ENCODE assay signal across 8 cellular contexts in the genomic region with DNA sequence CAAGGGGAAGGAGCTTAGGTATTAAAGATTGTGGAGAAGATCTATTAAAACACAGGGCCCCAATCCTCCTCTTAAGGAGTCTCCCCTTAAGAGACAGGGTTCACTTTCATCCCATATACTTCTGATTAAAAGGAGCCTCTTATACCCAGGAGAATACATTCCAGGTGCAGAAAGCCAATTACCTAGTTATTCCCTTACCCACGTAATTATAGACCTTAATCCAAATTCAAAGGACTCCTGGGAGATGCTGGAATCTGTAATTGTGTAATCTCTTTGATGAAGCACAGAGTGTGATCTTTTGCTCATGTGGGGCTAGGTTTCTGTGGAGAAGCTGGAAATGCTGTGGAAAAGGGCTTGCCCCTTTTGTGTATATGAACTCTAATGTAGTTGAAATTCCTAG. TPM values are rescaled to one million over a fixed set of nuclear protein-coding genes. Genes with fewer than 3 reads are reported as not detected.
DNase-seq lines count a peak whose midpoint lies in the region; ATAC-seq and TF ChIP-seq lines count a peak whose summit lies in the region.

No MANE protein-coding gene starts in this region.

- CTCF ChIA-PET in CD4-positive, alpha-beta T cell (lab: Charles Lee), result interaction anchor here (0.6 to 2.7 kb wide), 7 partner anchors 127 to 394 kb away, joined by 3 to 19 read pairs (median 8); partner anchors contain the start of genes GAR1, MCUB and PLA2G12A
- CTCF ChIA-PET in IMR-90 (lab: Yijun Ruan, JAX), result interaction anchor here (1.2 kb wide), 1 partner anchor 72 kb away, joined by 3 read pairs; no protein-coding TSS in a partner anchor

- peaks cover 3 to 35% of the 10 kb centered on the region in 2 experiments; a peak in 2 of 4 replicates for H3K79me1 ChIP-seq in IMR-90 (ENCODE audit: low read depth in 1 of 2, low read length in 2 of 2)

- no peak overlapping the region for H2AK5ac ChIP-seq in IMR-90 (ENCODE audit: low read depth, low read length)

- H2BK15ac ChIP-seq in IMR-90 (ENCODE audit: low read depth, low read length), result no peak overlapping the region

- no peak overlapping the region for H4K91ac ChIP-seq in IMR-90 (ENCODE audit: insufficient read depth, low read depth, low read length)

- in situ Hi-C loops in IMR-90 (cut with MboI; ENCODE audit: low sequenced_read_pairs), result loop anchor here (10.0 kb wide), 1 partner anchor 293 kb away; no protein-coding TSS in a partner anchor

- no peaks in the 10 kb centered on the region for H3K9me3 Mint-ChIP-seq in CD4-positive, alpha-beta T cell
- no peaks in the 10 kb centered on the region for H3K9me3 Mint-ChIP-seq in natural killer cell

- H2BK5ac ChIP-seq in IMR-90 (ENCODE audit: low read depth, low read length, poor library complexity, severe bottlenecking), result peak overlapping the region; percentile 3

- WGBS in IMR-90 (ENCODE audit: extremely low coverage in 2 of 2, insufficient read length in 1 of 2), 2 experiments, result no CpG with 5 or more reads among the region's 1 CpG

- no peaks in the 10 kb centered on the region for H3K9me3 ChIP-seq in CD4-positive, alpha-beta T cell (ENCODE audit: control insufficient read depth, low read length)
- H3K9me3 ChIP-seq in IMR-90 (ENCODE audit: control insufficient read depth, insufficient read depth, low read length) (no peaks in the 10 kb centered on the region), breast epithelium (no peaks in the 10 kb centered on the region), mucosa of descending colon (no peaks in the 10 kb centered on the region)

- peaks cover 16% of the 10 kb centered on the region for H3K36me3 Mint-ChIP-seq in CD4-positive, alpha-beta T cell (ENCODE audit: low read depth)
- H3K36me3 Mint-ChIP-seq in natural killer cell, result no peaks in the 10 kb centered on the region

- H3K4ac ChIP-seq in IMR-90 (ENCODE audit: low read depth, low read length), result peak overlapping the region; percentile 32; the same call in 1 of the 2 replicates

- H3K27ac Mint-ChIP-seq in CD4-positive, alpha-beta T cell, result peak overlapping the region; percentile 95
- H3K27ac Mint-ChIP-seq in natural killer cell, result peak overlapping the region; percentile 87

- DNase-seq in CD4-positive, alpha-beta T cell, result no peak
- DNase-seq in IMR-90 (no peak), breast epithelium (ENCODE audit: low spot score in 2 of 2) (no peak), natural killer cell (no peak), cortex of kidney (lab: John Stamatoyannopoulos, UW) (no peak), mucosa of descending colon (no peak), superior temporal gyrus (ENCODE audit: extremely low spot score) (no peak)

- H3K27ac ChIP-seq in CD4-positive, alpha-beta T cell (ENCODE audit: low read depth, low read length), result no peak overlapping the region
- H3K27ac ChIP-seq in IMR-90 (ENCODE audit: insufficient read depth, low read length) (no peak overlapping the region), breast epithelium (peak overlapping the region; percentile 94 to 97)

- peaks cover 3% of the 10 kb centered on the region for H3K4me1 ChIP-seq in IMR-90 (ENCODE audit: control insufficient read depth, insufficient read depth, low read length)
- H3K4me1 ChIP-seq in breast epithelium, result peaks cover 0 to 8% of the 10 kb centered on the region in 2 donors
- H3K4me1 ChIP-seq in mucosa of descending colon (ENCODE audit: low read depth), result peaks cover 27% of the 10 kb centered on the region

- ATAC-seq in CD4-positive, alpha-beta T cell (ENCODE audit: poor library complexity), result no peak
- no peak for ATAC-seq in IMR-90 (ENCODE audit: low read depth)
- no peak for ATAC-seq in natural killer cell
- no peak for ATAC-seq in mucosa of descending colon
- ATAC-seq in HG03432 (IDR thresholded peaks at IDR 0.05; ENCODE audit: unreplicated experiment), result no peak

- no peaks in the 10 kb centered on the region for H3K27me3 ChIP-seq in CD4-positive, alpha-beta T cell (ENCODE audit: control insufficient read depth, insufficient read depth, low read length)
- no peaks in the 10 kb centered on the region for H3K27me3 ChIP-seq in IMR-90 (ENCODE audit: control insufficient read depth, insufficient read depth, low read length)
- H3K27me3 ChIP-seq in breast epithelium, result no peaks in the 10 kb centered on the region

- dilution Hi-C loops in IMR-90 (cut with HindIII; ENCODE audit: low sequenced_read_pairs, unreplicated experiment), result no loop called here

- no peak overlapping the region for H3K18ac ChIP-seq in IMR-90 (ENCODE audit: low read depth, low read length)

- no peaks in the 10 kb centered on the region; the same call in 1 of the 2 replicates for H3K36me3 ChIP-seq in IMR-90 (ENCODE audit: control insufficient read depth, insufficient read depth, low read length)
- no peaks in the 10 kb centered on the region for H3K36me3 ChIP-seq in breast epithelium
- no peaks in the 10 kb centered on the region for H3K36me3 ChIP-seq in mucosa of descending colon (ENCODE audit: low read depth)

- no peak overlapping the region; a peak in 1 of 4 replicates for H4K8ac ChIP-seq in IMR-90 (ENCODE audit: low read depth in 2 of 2, low read length in 2 of 2)

- intact Hi-C loops in CD4-positive, alpha-beta T cell (cut with DNase I, micrococcal nuclease), result loop anchor here (2.0 to 5.0 kb wide), 7 partner anchors 129 to 810 kb away; partner anchors contain the start of genes MCUB (in 2 of the 2), CASP6 (in 1 of the 2) and RPL34 (in 1 of the 2)
- intact Hi-C loops in IMR-90 (cut with micrococcal nuclease) (loop anchor here (2.0 to 5.0 kb wide), 3 partner anchors 41 to 300 kb away; partner anchors contain the start of genes MCUB and PLA2G12A), breast epithelium (cut with DNase I; ENCODE audit: low total_unique reads) (no loop called here), natural killer cell (cut with micrococcal nuclease) (loop anchor here (2.0 to 10.0 kb wide), 5 partner anchors 130 to 1083 kb away; partner anchors contain the start of genes ELOVL6, GAR1 and MCUB), mucosa of descending colon (cut with DNase I, micrococcal nuclease) (no loop called here)

- peaks cover 10% of the 10 kb centered on the region for H3K9me1 ChIP-seq in IMR-90 (ENCODE audit: insufficient read depth, low read length)

- H3K9ac ChIP-seq in IMR-90 (ENCODE audit: low read depth, low read length), result 0 out of 2 replicates have a peak overlapping the region, but pooled peaks have one; percentile 14

- no peak overlapping the region; the same call in 1 of the 2 replicates for H3K56ac ChIP-seq in IMR-90 (ENCODE audit: extremely low read depth, insufficient read depth, low read length)

- no peak overlapping the region; the same call in 1 of the 2 replicates for H3K14ac ChIP-seq in IMR-90 (replicated peaks; ENCODE audit: low read depth, low read length)

- H3K23ac ChIP-seq in IMR-90 (ENCODE audit: low read depth, low read length), result 0 out of 2 replicates have a peak overlapping the region, but pooled peaks have one; percentile 14

- no peak overlapping the region for H4K5ac ChIP-seq in IMR-90 (ENCODE audit: low read depth, low read length)

- BruUV-seq in IMR-90 (replicated peaks; lab: Mats Ljungman, UMichigan), result TSS peak; percentile 24

- H2AFZ ChIP-seq in IMR-90 (replicated peaks; ENCODE audit: low read length, poor library complexity), result no peak overlapping the region

- no peak for TF ChIP-seq POLR2A in IMR-90 (IDR thresholded peaks at IDR 0.05; ENCODE audit: low read depth, low read length)
- TF ChIP-seq POLR2A in breast epithelium (IDR thresholded peaks at IDR 0.05), result no peak

- POLR2A ChIA-PET in CD4-positive, alpha-beta T cell (lab: Charles Lee), result interaction anchor here (4.4 kb wide), 1 partner anchor 128 kb away, joined by 48 read pairs; the partner anchor contains the start of gene MCUB
- POLR2A ChIA-PET in IMR-90 (lab: Charles Lee; ENCODE audit: unreplicated experiment), result no interaction called here

- H3K4me1 Mint-ChIP-seq in CD4-positive, alpha-beta T cell (ENCODE audit: low read depth), result peaks cover 46% of the 10 kb centered on the region
- H3K4me1 Mint-ChIP-seq in natural killer cell, result peaks cover 36 to 44% of the 10 kb centered on the region in 2 donors

- H2BK120ac ChIP-seq in IMR-90 (ENCODE audit: low read depth, low read length), result no peak overlapping the region

- H2AK9ac ChIP-seq in IMR-90 (replicated peaks; ENCODE audit: low read depth, low read length, poor library complexity), result no peak overlapping the region

- H3K4me3 ChIP-seq in IMR-90 (ENCODE audit: insufficient read depth, low read depth, low read length), result no peak overlapping the region
- peak overlapping the region in 1 of 3 donors; percentile 98 for H3K4me3 ChIP-seq in breast epithelium
- H3K4me3 ChIP-seq in mucosa of descending colon, result no peak overlapping the region

- H4K20me1 ChIP-seq in IMR-90 (ENCODE audit: insufficient read depth, low read length), result peaks cover 29% of the 10 kb centered on the region

- TF ChIP-seq RAD21 in IMR-90 (IDR thresholded peaks at IDR 0.05; ENCODE audit: low read length), result no peak

- H2BK20ac ChIP-seq in IMR-90 (ENCODE audit: low read depth, low read length), result no peak overlapping the region

- H3K4me2 ChIP-seq in IMR-90 (ENCODE audit: low read depth, low read length), result peak overlapping the region; percentile 92; the same call in 1 of the 2 replicates

- H3K27me3 Mint-ChIP-seq in CD4-positive, alpha-beta T cell, result no peaks in the 10 kb centered on the region
- no peaks in the 10 kb centered on the region for H3K27me3 Mint-ChIP-seq in natural killer cell (ENCODE audit: low read depth in 2 of 2)

- no peak for TF ChIP-seq CTCF in CD4-positive, alpha-beta T cell (IDR thresholded peaks at IDR 0.05)
- TF ChIP-seq CTCF in IMR-90 (conservative IDR thresholded peaks at IDR 0.05; ENCODE audit: low read depth, low read length), result no peak
- no peak for TF ChIP-seq CTCF in breast epithelium (IDR thresholded peaks at IDR 0.05)
- no peak for TF ChIP-seq CTCF in natural killer cell (IDR thresholded peaks at IDR 0.05)
- TF ChIP-seq CTCF in mucosa of descending colon (IDR thresholded peaks at IDR 0.05), result no peak

- peak overlapping the region; percentile 96 for H3K4me3 Mint-ChIP-seq in CD4-positive, alpha-beta T cell
- peak overlapping the region; percentile 84 for H3K4me3 Mint-ChIP-seq in natural killer cell

TF ChIP-seq in IMR-90, 13 proteins besides CTCF, POLR2A, EP300 and RAD21 (continues in another document):
- TF ChIP-seq FOS (IDR thresholded peaks at IDR 0.05; ENCODE audit: low read depth, low read length), result no peak

RNA-seq across cellular contexts. Expression of gene SEC24B, which starts 1.4 kb away (rescaled TPM):
- total RNA-seq in CD4-positive, alpha-beta T cell, result 10 to 100 TPM; 41.5 to 45.9 TPM
- total RNA-seq in IMR-90 (2012; rRNA removed) (19.0 and 19.4 TPM in 2 replicates), breast epithelium (10 to 100 TPM; 39.2 to 51.2 (median 42.3) TPM), natural killer cell (10 to 100 TPM; 38.6 to 43.9 (median 40.7) TPM), mucosa of descending colon (10 to 100 TPM; 28.5 to 41.7 (median 35.0) TPM)
- 27.4 and 28.3 TPM in 2 replicates for polyA plus RNA-seq in IMR-90 (2012; rRNA removed)
- polyA plus RNA-seq in IMR-90 (2012; cell fraction: cytosol; rRNA removed), result 7.7 and 10.8 TPM in 2 replicates
- 11.1 and 43.8 TPM in 2 replicates for polyA plus RNA-seq in IMR-90 (2012; cell fraction: nucleus; rRNA removed; ENCODE audit: low replicate concordance)

Comparison
In these comparisons a context has a peak if more than half of its experiments do, and no peak if none do; other contexts are left out.
1. H3K27ac ChIP-seq: peak in breast epithelium (2 of 2); none in CD4-positive, alpha-beta T cell (single experiment) and IMR-90 (single experiment).
2. intact Hi-C loops: an anchor here in CD4-positive, alpha-beta T cell (2.0 to 5.0 kb wide), IMR-90 (2.0 to 5.0 kb wide) and natural killer cell (2.0 to 10.0 kb wide); none called in breast epithelium and mucosa of descending colon.